ENCODE assay signal across 18 cellular contexts in genomic region chr16:74874912-74875311, GRCh38.
DNase-seq lines count a peak whose midpoint lies in the region; ATAC-seq and TF ChIP-seq lines count a peak whose summit lies in the region.
"Had no signal": no experiment of that assay in that cellular context is flagged by ENCODE, and none has a peak within 500 bp of the region (broad histone marks: within the 10 kb centered on the region; RNA-seq: fewer than 3 reads in every experiment).

No MANE protein-coding gene starts in this region.

- no peak for TF ChIP-seq CTCF in CD4-positive, alpha-beta T cell (IDR thresholded peaks at IDR 0.05)
- TF ChIP-seq CTCF in astrocyte of the spinal cord (IDR thresholded peaks at IDR 0.05; ENCODE audit: low read depth, low read length) (peak; percentile 6), foreskin fibroblast (IDR thresholded peaks at IDR 0.05; ENCODE audit: low read depth, low read length) (no peak), natural killer cell (IDR thresholded peaks at IDR 0.05) (no peak)

- peaks cover 6% of the 10 kb centered on the region for H3K4me1 Mint-ChIP-seq in CD4-positive, alpha-beta T cell (ENCODE audit: low read depth)
- no peaks in the 10 kb centered on the region for H3K4me1 Mint-ChIP-seq in natural killer cell
- H3K4me1 Mint-ChIP-seq: immature natural killer cell had no signal

- H3K9me3 Mint-ChIP-seq in CD4-positive, alpha-beta T cell: no peaks in the 10 kb centered on the region
- no peaks in the 10 kb centered on the region for H3K9me3 Mint-ChIP-seq in natural killer cell
- H3K9me3 Mint-ChIP-seq: immature natural killer cell had no signal

- DNase-seq in CD4-positive, alpha-beta T cell: no peak
- DNase-seq in Caki2 (ENCODE audit: low read depth) (peak; percentile 55), astrocyte of the spinal cord (ENCODE audit: low read depth, low spot score) (no peak), kidney tubule cell (ENCODE audit: low spot score) (peak; percentile 16), foreskin fibroblast (no peak), AG08396 (ENCODE audit: low spot score) (no peak), natural killer cell (no peak)
- DNase-seq: activated CD4-positive, alpha-beta T cell treated with anti-CD3 and anti-CD28 coated beads, Interleukin-2, amount 50 U/mL, for 1 hour; BE2C; cortex of kidney; DMS53; immature natural killer cell; mesenchymal stem cell; NCI-H1930; NCI-H510A; OCI-M1; stimulated activated CD4-positive, alpha-beta T cell treated with anti-CD3 and anti-CD28 coated beads, Interleukin-2, amount 100 ng/mL, for 48 hours had no signal

- in situ Hi-C loops in Caki2 (cut with HindIII; ENCODE audit: low pct_unique_long_range_greater_than_20kb, low sequenced_read_pairs) (no loop called here), astrocyte of the spinal cord (cut with HindIII; ENCODE audit: low sequenced_read_pairs) (no loop called here)

- H3K9me3 ChIP-seq in CD4-positive, alpha-beta T cell (ENCODE audit: control insufficient read depth, low read length): no peaks in the 10 kb centered on the region
- H3K9me3 ChIP-seq: BE2C had no signal

- no peaks in the 10 kb centered on the region for H3K27me3 ChIP-seq in CD4-positive, alpha-beta T cell (ENCODE audit: control insufficient read depth, insufficient read depth, low read length)
- H3K27me3 ChIP-seq: BE2C had no signal

- no peaks in the 10 kb centered on the region for H3K27me3 Mint-ChIP-seq in CD4-positive, alpha-beta T cell
- no peaks in the 10 kb centered on the region for H3K27me3 Mint-ChIP-seq in natural killer cell (ENCODE audit: low read depth in 2 of 2)

- H3K27ac ChIP-seq in CD4-positive, alpha-beta T cell (ENCODE audit: low read depth, low read length): no peak overlapping the region
- H3K27ac ChIP-seq: epithelial cell of prostate had no signal

- POLR2A ChIA-PET in CD4-positive, alpha-beta T cell (lab: Charles Lee): no interaction called here

- no peak overlapping the region for H3K4me3 Mint-ChIP-seq in CD4-positive, alpha-beta T cell
- no peak overlapping the region for H3K4me3 Mint-ChIP-seq in natural killer cell
- H3K4me3 Mint-ChIP-seq: immature natural killer cell had no signal

- peaks cover 54% of the 10 kb centered on the region for H3K36me3 Mint-ChIP-seq in CD4-positive, alpha-beta T cell (ENCODE audit: low read depth)
- H3K36me3 Mint-ChIP-seq in natural killer cell: peaks cover 14% of the 10 kb centered on the region

- peak overlapping the region; percentile 10 for H3K27ac Mint-ChIP-seq in CD4-positive, alpha-beta T cell
- H3K27ac Mint-ChIP-seq in natural killer cell: no peak overlapping the region
- H3K27ac Mint-ChIP-seq: immature natural killer cell had no signal

- CTCF ChIA-PET in CD4-positive, alpha-beta T cell (lab: Charles Lee): no interaction called here

- intact Hi-C loops in CD4-positive, alpha-beta T cell (cut with DNase I, micrococcal nuclease): no loop called here
- intact Hi-C loops in natural killer cell (cut with micrococcal nuclease): no loop called here

- ATAC-seq in CD4-positive, alpha-beta T cell (ENCODE audit: poor library complexity): no peak
- no peak for ATAC-seq in natural killer cell

- H3K4me3 ChIP-seq in astrocyte of the spinal cord (ENCODE audit: low read depth, low read length) (no peak overlapping the region), foreskin fibroblast (ENCODE audit: low read depth in 1 of 2, low read length in 2 of 2) (no peak overlapping the region)

Comparison
In these comparisons a context has a peak if more than half of its experiments do, and no peak if none do; other contexts are left out.
1. DNase-seq: peak in Caki2 (single experiment) and kidney tubule cell (single experiment); none in CD4-positive, alpha-beta T cell (0 of 10), astrocyte of the spinal cord (single experiment), foreskin fibroblast (0 of 2), AG08396 (single experiment) and natural killer cell (single experiment).